Comparison of ENCODE assay signal across 1 cellular context in the genomic region with DNA sequence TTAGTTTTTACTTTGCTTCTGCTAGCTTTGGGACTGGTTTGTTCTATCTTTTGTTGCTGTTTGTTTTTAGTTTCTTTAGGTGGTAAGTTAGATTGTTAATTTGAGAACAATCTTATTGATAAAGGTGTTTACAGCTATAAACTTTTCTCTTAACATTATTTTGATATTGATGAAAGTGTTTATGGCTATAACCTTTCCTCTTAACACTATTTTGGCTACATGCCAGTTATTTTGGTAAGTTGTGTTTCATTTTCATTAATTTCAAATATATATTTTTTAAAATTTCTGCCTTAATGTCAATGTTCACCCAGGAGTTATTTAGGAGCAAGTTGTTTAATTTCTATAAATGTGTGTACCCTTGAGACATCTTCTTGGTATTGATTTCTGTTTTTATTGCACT.
TF ChIP-seq lines count a peak whose summit lies in the region.

No MANE protein-coding gene starts in this region.

TF ChIP-seq in K562, 482 proteins besides CTCF, POLR2A, EP300 and RAD21 (continued from another document):
- TF ChIP-seq, protein P1, sequence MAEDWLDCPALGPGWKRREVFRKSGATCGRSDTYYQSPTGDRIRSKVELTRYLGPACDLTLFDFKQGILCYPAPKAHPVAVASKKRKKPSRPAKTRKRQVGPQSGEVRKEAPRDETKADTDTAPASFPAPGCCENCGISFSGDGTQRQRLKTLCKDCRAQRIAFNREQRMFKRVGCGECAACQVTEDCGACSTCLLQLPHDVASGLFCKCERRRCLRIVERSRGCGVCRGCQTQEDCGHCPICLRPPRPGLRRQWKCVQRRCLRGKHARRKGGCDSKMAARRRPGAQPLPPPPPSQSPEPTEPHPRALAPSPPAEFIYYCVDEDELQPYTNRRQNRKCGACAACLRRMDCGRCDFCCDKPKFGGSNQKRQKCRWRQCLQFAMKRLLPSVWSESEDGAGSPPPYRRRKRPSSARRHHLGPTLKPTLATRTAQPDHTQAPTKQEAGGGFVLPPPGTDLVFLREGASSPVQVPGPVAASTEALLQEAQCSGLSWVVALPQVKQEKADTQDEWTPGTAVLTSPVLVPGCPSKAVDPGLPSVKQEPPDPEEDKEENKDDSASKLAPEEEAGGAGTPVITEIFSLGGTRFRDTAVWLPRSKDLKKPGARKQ (CRISPR knock-in tag; IDR thresholded peaks at IDR 0.05) = no peak
- TF ChIP-seq NFIX (CRISPR knock-in tag; IDR thresholded peaks at IDR 0.05; ENCODE audit: low read depth) = peak; percentile 66
